In the genomic region with DNA sequence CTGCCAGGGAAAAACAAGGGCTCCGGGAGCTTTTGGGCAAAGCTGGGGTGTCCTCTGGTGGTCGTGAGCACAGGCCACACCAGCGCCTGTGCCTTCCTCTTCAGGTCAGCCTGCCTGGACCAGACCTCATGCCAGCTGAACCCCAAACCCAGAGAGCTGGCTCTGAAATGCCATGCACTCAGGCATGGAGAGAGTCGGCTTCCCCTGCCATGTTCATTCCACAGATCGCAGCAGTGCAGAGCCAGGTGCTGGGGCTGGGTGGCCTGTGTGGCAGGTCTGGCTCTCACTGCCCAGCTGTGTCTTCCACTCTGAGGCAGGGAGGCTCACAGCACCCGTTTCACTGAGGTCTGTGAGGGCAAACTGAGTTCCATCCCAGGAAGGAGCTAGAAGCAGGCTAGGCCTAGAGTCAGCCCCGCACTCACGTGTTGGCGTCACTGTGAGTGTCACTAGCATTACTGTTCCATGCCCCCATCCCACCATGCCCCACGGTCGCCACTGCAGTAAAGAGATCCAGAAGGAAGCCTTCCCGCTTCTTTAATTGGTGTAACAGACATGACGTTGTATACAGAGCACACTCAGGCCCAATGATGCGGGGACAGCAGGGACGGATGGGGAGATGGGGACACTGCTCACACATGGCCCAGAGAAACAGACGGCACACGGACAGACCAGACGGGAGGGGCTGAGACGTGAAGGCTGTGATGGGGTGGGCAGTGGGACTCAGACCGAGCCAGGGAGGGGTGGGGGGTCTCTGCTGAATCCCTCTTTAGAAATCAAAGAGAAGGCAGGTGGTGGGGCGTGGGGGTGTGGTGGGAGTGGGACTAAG, we compare ENCODE assay signal across 12 cellular contexts. TPM values are rescaled to one million over a fixed set of nuclear protein-coding genes. Genes with fewer than 3 reads are reported as not detected.
DNase-seq lines count a peak whose midpoint lies in the region; ATAC-seq and TF ChIP-seq lines count a peak whose summit lies in the region.
"Had no signal": no experiment of that assay in that cellular context is flagged by ENCODE, and none has a peak within 500 bp of the region (broad histone marks: within the 10 kb centered on the region; RNA-seq: fewer than 3 reads in every experiment).

No MANE protein-coding gene starts in this region.

- no peak for DNase-seq in T-helper 2 cell treated with Interferon-gamma antibody and Interleukin-4, amounts not matched to agents 5 μg/mL and 100 μg/mL, for 36 hours (ENCODE audit: low spot score)
- DNase-seq in T-helper 2 cell, result no peak
- no peak for DNase-seq in T-helper 17 cell
- no peak for DNase-seq in fibroblast of lung (ENCODE audit: low read depth in 2 of 2)
- no peak for DNase-seq in spleen
- DNase-seq in lower lobe of right lung, result no peak
- no peak for DNase-seq in SW 1271 (lab: John Stamatoyannopoulos, UW)
- DNase-seq: GF-D8; Kasumi-1; NCI-H526 treated with DMSO at 0.1 percent for 48 hours; stimulated activated CD4-positive, alpha-beta T cell treated with anti-CD3 and anti-CD28 coated beads, Interleukin-15, amount 100 ng/mL, for 24 hours had no signal

- TF ChIP-seq CTCF in fibroblast of lung (conservative IDR thresholded peaks at IDR 0.05 in 1 of 2, IDR thresholded peaks at IDR 0.05 in 1 of 2; ENCODE audit: low read depth in 1 of 2, low read length in 2 of 2) (no peak), spleen (IDR thresholded peaks at IDR 0.05 in 8 of 11, conservative IDR thresholded peaks at IDR 0.05 in 3 of 11) (no peak), lower lobe of right lung (IDR thresholded peaks at IDR 0.05) (no peak)

- peaks cover 24% of the 10 kb centered on the region for H3K4me1 Mint-ChIP-seq in T-helper 2 cell treated with Interferon-gamma antibody and Interleukin-4, amounts not matched to agents 5 μg/mL and 100 μg/mL, for 36 hours (ENCODE audit: low read depth)
- H3K4me1 Mint-ChIP-seq in T-helper 17 cell, result peaks cover 23% of the 10 kb centered on the region

- peak overlapping the region; percentile 66 for H3K4me2 ChIP-seq in fibroblast of lung (ENCODE audit: extremely low read depth, insufficient read depth, low read length)

- no peaks in the 10 kb centered on the region for H4K20me1 ChIP-seq in fibroblast of lung (ENCODE audit: control insufficient read depth, extremely low read depth, insufficient read depth, low read length)

- H3K36me3 ChIP-seq in fibroblast of lung (ENCODE audit: control insufficient read depth, insufficient read depth, low read length) (peaks cover 38% of the 10 kb centered on the region), spleen (peaks cover 0 to 64% (median 31%) of the 10 kb centered on the region in 6 donors), lower lobe of right lung (peaks cover 41% of the 10 kb centered on the region)

- TF ChIP-seq POLR2A in spleen (IDR thresholded peaks at IDR 0.05), result no peak

- H3K9me3 Mint-ChIP-seq in T-helper 2 cell treated with Interferon-gamma antibody and Interleukin-4, amounts not matched to agents 5 μg/mL and 100 μg/mL, for 36 hours, result no peaks in the 10 kb centered on the region

- H3K9ac ChIP-seq in fibroblast of lung (ENCODE audit: insufficient read depth, low read length), result no peak overlapping the region

- H3K27me3 ChIP-seq in fibroblast of lung (ENCODE audit: control insufficient read depth, insufficient read depth, low read length) (no peaks in the 10 kb centered on the region), spleen (replicated peaks in 1 of 7) (no peaks in the 10 kb centered on the region), lower lobe of right lung (ENCODE audit: low read depth) (no peaks in the 10 kb centered on the region)

- H3K27me3 Mint-ChIP-seq in T-helper 2 cell treated with Interferon-gamma antibody and Interleukin-4, amounts not matched to agents 5 μg/mL and 100 μg/mL, for 36 hours (ENCODE audit: low read depth), result no peaks in the 10 kb centered on the region
- no peaks in the 10 kb centered on the region for H3K27me3 Mint-ChIP-seq in T-helper 17 cell

- H3K79me2 ChIP-seq in fibroblast of lung (ENCODE audit: control insufficient read depth, insufficient read depth, low read length), result peaks cover 30% of the 10 kb centered on the region

- H3K9me3 ChIP-seq in T-helper 17 cell (ENCODE audit: control insufficient read depth, low read length, poor library complexity, severe bottlenecking) (no peaks in the 10 kb centered on the region), fibroblast of lung (ENCODE audit: control insufficient read depth, insufficient read depth, low read depth, low read length) (no peaks in the 10 kb centered on the region), spleen (no peaks in the 10 kb centered on the region), lower lobe of right lung (no peaks in the 10 kb centered on the region)

- H3K4me1 ChIP-seq in fibroblast of lung (ENCODE audit: control insufficient read depth, extremely low read depth, insufficient read depth, low read length) (peaks cover 27% of the 10 kb centered on the region), spleen (peaks cover 45 to 83% (median 72%) of the 10 kb centered on the region in 6 donors), lower lobe of right lung (peaks cover 65% of the 10 kb centered on the region)

- ATAC-seq in T-helper 17 cell (no peak), lower lobe of right lung (no peak), HG02973 (IDR thresholded peaks at IDR 0.05; ENCODE audit: unreplicated experiment) (no peak)

- peak overlapping the region; percentile 89 for H3K4me3 Mint-ChIP-seq in T-helper 2 cell treated with Interferon-gamma antibody and Interleukin-4, amounts not matched to agents 5 μg/mL and 100 μg/mL, for 36 hours
- peak overlapping the region; percentile 47 for H3K4me3 Mint-ChIP-seq in T-helper 17 cell

- H3K4me3 ChIP-seq in fibroblast of lung (replicated peaks in 1 of 4; ENCODE audit: control extremely low read depth in 1 of 4, insufficient read depth in 1 of 4, low read depth in 3 of 4, low read length in 4 of 4), result peak overlapping the region in 1 of 4 experiments; percentile 82
- peak overlapping the region in 1 of 8 donors; percentile 96 for H3K4me3 ChIP-seq in spleen
- H3K4me3 ChIP-seq in lower lobe of right lung, result no peak overlapping the region

- no peak overlapping the region for H2AFZ ChIP-seq in fibroblast of lung (ENCODE audit: low read length)

- intact Hi-C loops in spleen (cut with DNase I; ENCODE audit: low total_unique reads), result loop anchor here (5.0 to 10.0 kb wide), 2 partner anchors 162 to 249 kb away; partner anchors contain the start of genes MPHOSPH9 and MTRFR
- intact Hi-C loops in lower lobe of right lung (cut with DNase I), result no loop called here

- peak overlapping the region; percentile 22 for H3K27ac Mint-ChIP-seq in T-helper 2 cell treated with Interferon-gamma antibody and Interleukin-4, amounts not matched to agents 5 μg/mL and 100 μg/mL, for 36 hours
- H3K27ac Mint-ChIP-seq in T-helper 17 cell, result peak overlapping the region; percentile 83

- H3K36me3 Mint-ChIP-seq in T-helper 2 cell treated with Interferon-gamma antibody and Interleukin-4, amounts not matched to agents 5 μg/mL and 100 μg/mL, for 36 hours (ENCODE audit: low read depth), result peaks cover 22% of the 10 kb centered on the region
- H3K36me3 Mint-ChIP-seq in T-helper 17 cell (ENCODE audit: low read depth), result no peaks in the 10 kb centered on the region

- 77 to 85% (median 79%) methylated on average over 21 of the region's 21 CpGs for WGBS in spleen, 5 donors

- H3K27ac ChIP-seq in fibroblast of lung (ENCODE audit: insufficient read depth, low read length), result peak overlapping the region; percentile 16
- peak overlapping the region in 7 of 8 donors; percentile 65 to 95 (median 91) for H3K27ac ChIP-seq in spleen
- H3K27ac ChIP-seq in lower lobe of right lung, result no peak overlapping the region

RNA-seq across cellular contexts. Expression of gene ARL6IP4, which starts 2.7 kb away (rescaled TPM):
- total RNA-seq in T-helper 17 cell (100 to 1,000 TPM; 109 to 131 TPM), fibroblast of lung (145 and 157 TPM in 2 replicates), spleen (100 to 1,000 TPM; 150 to 202 (median 181) TPM), lower lobe of right lung (139 TPM)
- polyA plus RNA-seq in fibroblast of lung (149 and 196 TPM in 2 replicates), spleen (100 to 1,000 TPM; 308 to 419 (median 377) TPM)
- polyA plus RNA-seq in fibroblast of lung (2012), result 165 and 243 TPM in 2 replicates
- polyA minus RNA-seq in fibroblast of lung (ENCODE audit: low replicate concordance), result 45.4 and 47.1 TPM in 2 replicates

RNA-seq across cellular contexts. Expression of gene OGFOD2, which starts 8.1 kb away (rescaled TPM):
- total RNA-seq in T-helper 17 cell (10 to 100 TPM; 17.9 to 20.3 TPM), fibroblast of lung (7.2 and 9.6 TPM in 2 replicates), spleen (10 to 100 TPM in 6 of 7 donors, 1 to 10 TPM in 1; 9.5 to 24.7 (median 20.4) TPM), lower lobe of right lung (19.5 TPM)
- polyA plus RNA-seq in fibroblast of lung (4.6 and 5.2 TPM in 2 replicates), spleen (10 to 100 TPM; 18.5 to 32.3 (median 28.1) TPM)
- 7.0 and 9.7 TPM in 2 replicates for polyA plus RNA-seq in fibroblast of lung (2012)
- 7.5 and 19.3 TPM in 2 replicates for polyA minus RNA-seq in fibroblast of lung (ENCODE audit: low replicate concordance)

RNA-seq across cellular contexts. Expression of gene ABCB9, which starts 16.9 kb away (rescaled TPM):
- 1 to 10 TPM; 4.1 to 6.1 TPM for total RNA-seq in T-helper 17 cell
- 5.4 and 6.3 TPM in 2 replicates for total RNA-seq in fibroblast of lung
- 3.1 and 3.8 TPM in 2 replicates for polyA plus RNA-seq in fibroblast of lung
- 4.6 and 4.9 TPM in 2 replicates for polyA plus RNA-seq in fibroblast of lung (2012)
- polyA minus RNA-seq in fibroblast of lung (ENCODE audit: low replicate concordance), result 16.1 and 16.3 TPM in 2 replicates
- 1 to 10 TPM; 4.1 to 6.2 (median 5.5) TPM for total RNA-seq in spleen
- polyA plus RNA-seq in spleen, result 1 to 10 TPM; 1.5 to 2.8 (median 1.7) TPM
- total RNA-seq in lower lobe of right lung, result 2.9 TPM
